In genomic region chr21:33022828-33023573, GRCh38 we compare ENCODE assay signal across 17 cellular contexts. TPM values are rescaled to one million over a fixed set of nuclear protein-coding genes. Genes with fewer than 3 reads are reported as not detected.
DNase-seq lines count a peak whose midpoint lies in the region; ATAC-seq and TF ChIP-seq lines count a peak whose summit lies in the region.
"Had no signal": no experiment of that assay in that cellular context is flagged by ENCODE, and none has a peak within 500 bp of the region (broad histone marks: within the 10 kb centered on the region; RNA-seq: fewer than 3 reads in every experiment).

No MANE protein-coding gene starts in this region.

- peaks cover 85% of the 10 kb centered on the region for H3K27me3 Mint-ChIP-seq in activated CD8-positive, alpha-beta T cell treated with anti-CD3 and anti-CD28 coated beads, Interleukin-2, amount 10 ng/mL, durations not matched to agents 7 days and 5 days (ENCODE audit: low read depth)
- peaks cover 83% of the 10 kb centered on the region for H3K27me3 Mint-ChIP-seq in activated CD8-positive, alpha-beta T cell treated with anti-CD3 and anti-CD28 coated beads for 36 hours
- H3K27me3 Mint-ChIP-seq in IgD-negative memory B cell (peaks cover 72% of the 10 kb centered on the region), glutamatergic neuron (ENCODE audit: unreplicated experiment) (peaks cover 43% of the 10 kb centered on the region)

- H3K27ac Mint-ChIP-seq in activated CD8-positive, alpha-beta T cell treated with anti-CD3 and anti-CD28 coated beads, Interleukin-2, amount 10 ng/mL, durations not matched to agents 7 days and 5 days: peak overlapping the region; percentile 72
- H3K27ac Mint-ChIP-seq in activated CD8-positive, alpha-beta T cell treated with anti-CD3 and anti-CD28 coated beads for 36 hours: no peak overlapping the region
- H3K27ac Mint-ChIP-seq in IgD-negative memory B cell (peak overlapping the region in 2 of 3 donors; percentile 10 to 77), glutamatergic neuron (ENCODE audit: unreplicated experiment) (no peak overlapping the region)
- H3K27ac Mint-ChIP-seq: mesothelial cell of epicardium had no signal

- H3K4me1 Mint-ChIP-seq in activated CD8-positive, alpha-beta T cell treated with anti-CD3 and anti-CD28 coated beads, Interleukin-2, amount 10 ng/mL, durations not matched to agents 7 days and 5 days (ENCODE audit: low read depth): peaks cover 38% of the 10 kb centered on the region
- H3K4me1 Mint-ChIP-seq in activated CD8-positive, alpha-beta T cell treated with anti-CD3 and anti-CD28 coated beads for 36 hours (ENCODE audit: low read depth): peaks cover 39% of the 10 kb centered on the region
- H3K4me1 Mint-ChIP-seq in IgD-negative memory B cell (peaks cover 6 to 24% (median 17%) of the 10 kb centered on the region in 3 donors), glutamatergic neuron (ENCODE audit: low read depth, unreplicated experiment) (peaks cover 21% of the 10 kb centered on the region)

- no peaks in the 10 kb centered on the region for H3K9me3 Mint-ChIP-seq in activated CD8-positive, alpha-beta T cell treated with anti-CD3 and anti-CD28 coated beads, Interleukin-2, amount 10 ng/mL, durations not matched to agents 7 days and 5 days (ENCODE audit: insufficient read depth)
- H3K9me3 Mint-ChIP-seq in activated CD8-positive, alpha-beta T cell treated with anti-CD3 and anti-CD28 coated beads for 36 hours: no peaks in the 10 kb centered on the region
- H3K9me3 Mint-ChIP-seq in IgD-negative memory B cell (peaks cover 0 to 1% (median 0%) of the 10 kb centered on the region in 3 donors), glutamatergic neuron (ENCODE audit: unreplicated experiment) (peaks cover 26% of the 10 kb centered on the region)
- H3K9me3 Mint-ChIP-seq: mesothelial cell of epicardium had no signal

- peak overlapping the region; percentile 45 for H3K4me3 Mint-ChIP-seq in activated CD8-positive, alpha-beta T cell treated with anti-CD3 and anti-CD28 coated beads, Interleukin-2, amount 10 ng/mL, durations not matched to agents 7 days and 5 days
- no peak overlapping the region for H3K4me3 Mint-ChIP-seq in activated CD8-positive, alpha-beta T cell treated with anti-CD3 and anti-CD28 coated beads for 36 hours
- H3K4me3 Mint-ChIP-seq in IgD-negative memory B cell (no peak overlapping the region), glutamatergic neuron (ENCODE audit: unreplicated experiment) (peak overlapping the region; percentile 87)
- H3K4me3 Mint-ChIP-seq: mesothelial cell of epicardium had no signal

- POLR2A ChIA-PET in activated CD8-positive, alpha-beta T cell treated with anti-CD3 and anti-CD28 coated beads, Interleukin-2, amount 10 ng/mL, durations not matched to agents 7 days and 5 days (lab: Charles Lee): no interaction called here
- POLR2A ChIA-PET in activated CD8-positive, alpha-beta T cell treated with anti-CD3 and anti-CD28 coated beads for 36 hours (lab: Charles Lee): interaction anchor here (1.4 kb wide), 1 partner anchor 11 kb away, joined by 3 read pairs; no protein-coding TSS in a partner anchor

- peaks cover 8% of the 10 kb centered on the region for H3K36me3 Mint-ChIP-seq in activated CD8-positive, alpha-beta T cell treated with anti-CD3 and anti-CD28 coated beads, Interleukin-2, amount 10 ng/mL, durations not matched to agents 7 days and 5 days (ENCODE audit: low read depth)
- no peaks in the 10 kb centered on the region for H3K36me3 Mint-ChIP-seq in activated CD8-positive, alpha-beta T cell treated with anti-CD3 and anti-CD28 coated beads for 36 hours (ENCODE audit: low read depth)
- H3K36me3 Mint-ChIP-seq in IgD-negative memory B cell (no peaks in the 10 kb centered on the region), glutamatergic neuron (ENCODE audit: unreplicated experiment) (no peaks in the 10 kb centered on the region)
- H3K36me3 Mint-ChIP-seq: mesothelial cell of epicardium had no signal

- intact Hi-C loops in activated CD8-positive, alpha-beta T cell treated with anti-CD3 and anti-CD28 coated beads for 36 hours (cut with micrococcal nuclease): loop anchor here (5.0 to 10.0 kb wide), 2 partner anchors 49 to 102 kb away; partner anchors contain the start of gene OLIG1

- no peak for DNase-seq in activated CD8-positive, alpha-beta T cell treated with anti-CD3 and anti-CD28 coated beads, Interleukin-2, amount 10 ng/mL, durations not matched to agents 7 days and 5 days
- DNase-seq in activated CD8-positive, alpha-beta T cell treated with anti-CD3 and anti-CD28 coated beads for 36 hours: no peak
- DNase-seq in glutamatergic neuron: peak; percentile 34
- peak; percentile 76 for DNase-seq in retina
- no peak for DNase-seq in T1000 (lab: John Stamatoyannopoulos, UW)
- DNase-seq in H4 (ENCODE audit: low spot score): no peak
- DNase-seq: activated CD4-positive, CD25-positive, alpha-beta regulatory T cell treated with anti-CD3 and anti-CD28 coated beads, Interleukin-2, amount 50 U/mL, for 72 hours; heart right ventricle; NCI-H510A treated with DMSO at 0.1 percent for 48 hours; Right ventricle myocardium superior; sigmoid colon had no signal

- no peak for TF ChIP-seq CTCF in activated CD8-positive, alpha-beta T cell treated with anti-CD3 and anti-CD28 coated beads for 36 hours (IDR thresholded peaks at IDR 0.05)
- no peak for TF ChIP-seq CTCF in glutamatergic neuron (IDR thresholded peaks at IDR 0.05; ENCODE audit: partially characterized antibody, unreplicated experiment)

- no peak for ATAC-seq in activated CD8-positive, alpha-beta T cell treated with anti-CD3 and anti-CD28 coated beads, Interleukin-2, amount 10 ng/mL, durations not matched to agents 7 days and 5 days
- no peak for ATAC-seq in activated CD8-positive, alpha-beta T cell treated with anti-CD3 and anti-CD28 coated beads for 36 hours
- ATAC-seq in GM19397 (IDR thresholded peaks at IDR 0.05; ENCODE audit: unreplicated experiment): no peak
- ATAC-seq: heart right ventricle had no signal

- CTCF ChIA-PET in activated CD8-positive, alpha-beta T cell treated with anti-CD3 and anti-CD28 coated beads, Interleukin-2, amount 10 ng/mL, durations not matched to agents 7 days and 5 days (lab: Charles Lee): no interaction called here
- CTCF ChIA-PET in activated CD8-positive, alpha-beta T cell treated with anti-CD3 and anti-CD28 coated beads for 36 hours (lab: Charles Lee): interaction anchor here (1.8 kb wide), 1 partner anchor 82 kb away, joined by 5 read pairs; no protein-coding TSS in a partner anchor

RNA-seq across cellular contexts. Expression of gene OLIG2, which starts 2.7 kb away (rescaled TPM):
- not detected for total RNA-seq in activated CD8-positive, alpha-beta T cell treated with anti-CD3 and anti-CD28 coated beads, Interleukin-2, amount 10 ng/mL, durations not matched to agents 7 days and 5 days
- total RNA-seq in activated CD8-positive, alpha-beta T cell treated with anti-CD3 and anti-CD28 coated beads for 36 hours: not detected
- polyA plus RNA-seq in IgD-negative memory B cell: not detected
- total RNA-seq in glutamatergic neuron (ENCODE audit: unreplicated experiment): 21.4 TPM
- 1.5 and 1.7 TPM in 2 replicates for total RNA-seq in H4 (2014; rRNA removed; shearing (Covaris generic))
- total RNA-seq: heart right ventricle, LHCN-M2, Right ventricle myocardium superior, sigmoid colon, urinary bladder had no signal
- polyA plus RNA-seq: BJ, heart right ventricle, sigmoid colon, urinary bladder had no signal

RNA-seq across cellular contexts. Expression of gene OLIG1, which starts 46.9 kb away (rescaled TPM):
- not detected for total RNA-seq in activated CD8-positive, alpha-beta T cell treated with anti-CD3 and anti-CD28 coated beads, Interleukin-2, amount 10 ng/mL, durations not matched to agents 7 days and 5 days
- total RNA-seq in activated CD8-positive, alpha-beta T cell treated with anti-CD3 and anti-CD28 coated beads for 36 hours: under 1 TPM in 1 of 2 experiments, not detected in 1; 0.61 TPM
- not detected for polyA plus RNA-seq in IgD-negative memory B cell
- 14.2 TPM for total RNA-seq in glutamatergic neuron (ENCODE audit: unreplicated experiment)
- total RNA-seq in H4 (2014; rRNA removed; shearing (Covaris generic)): not detected in 2 replicates
- total RNA-seq: LHCN-M2, mesothelial cell of epicardium, sigmoid colon, urinary bladder had no signal
- polyA plus RNA-seq: BJ, heart right ventricle, sigmoid colon, urinary bladder had no signal

Comparison
In these comparisons a context has a peak if more than half of its experiments do, and no peak if none do; other contexts are left out.
1. H3K27ac Mint-ChIP-seq: peak in activated CD8-positive, alpha-beta T cell treated with anti-CD3 and anti-CD28 coated beads, Interleukin-2, amount 10 ng/mL, durations not matched to agents 7 days and 5 days (single experiment) and IgD-negative memory B cell (2 of 3); none in activated CD8-positive, alpha-beta T cell treated with anti-CD3 and anti-CD28 coated beads for 36 hours (single experiment) and glutamatergic neuron (single experiment).
2. H3K4me3 Mint-ChIP-seq: peak in activated CD8-positive, alpha-beta T cell treated with anti-CD3 and anti-CD28 coated beads, Interleukin-2, amount 10 ng/mL, durations not matched to agents 7 days and 5 days (single experiment) and glutamatergic neuron (single experiment); none in activated CD8-positive, alpha-beta T cell treated with anti-CD3 and anti-CD28 coated beads for 36 hours (single experiment) and IgD-negative memory B cell (0 of 4).
3. DNase-seq: peak in glutamatergic neuron (single experiment) and retina (single experiment); none in activated CD8-positive, alpha-beta T cell treated with anti-CD3 and anti-CD28 coated beads, Interleukin-2, amount 10 ng/mL, durations not matched to agents 7 days and 5 days (single experiment), activated CD8-positive, alpha-beta T cell treated with anti-CD3 and anti-CD28 coated beads for 36 hours (single experiment), T1000 (single experiment) and H4 (single experiment).